Comparison of ENCODE assay signal across 16 cellular contexts in genomic region chr6:149859368-149859767, GRCh38. TPM values are rescaled to one million over a fixed set of nuclear protein-coding genes. Genes with fewer than 3 reads are reported as not detected.
DNase-seq lines count a peak whose midpoint lies in the region; ATAC-seq, FAIRE-seq and TF ChIP-seq lines count a peak whose summit lies in the region.
"Had no signal": no experiment of that assay in that cellular context is flagged by ENCODE, and none has a peak within 500 bp of the region (broad histone marks: within the 10 kb centered on the region; RNA-seq: fewer than 3 reads in every experiment).

No MANE protein-coding gene starts in this region.

- H3K9me3 ChIP-seq in liver (ENCODE audit: control insufficient read depth in 4 of 4, low read length in 3 of 4) = no peaks in the 10 kb centered on the region
- H3K9me3 ChIP-seq in ovary = no peaks in the 10 kb centered on the region
- H3K9me3 ChIP-seq: SJCRH30 had no signal

- peak; percentile 51 for DNase-seq in COLO668 (lab: John Stamatoyannopoulos, UW; ENCODE audit: unreplicated experiment)
- DNase-seq in NCI-H146 treated with DMSO at 0.1 percent for 48 hours (lab: John Stamatoyannopoulos, UW; ENCODE audit: unreplicated experiment) = peak; percentile 94
- DNase-seq in bronchial epithelial cell (ENCODE audit: low read depth) = peak; percentile 68
- DNase-seq in activated CD4-positive, alpha-beta memory T cell treated with anti-CD3 and anti-CD28 coated beads for 36 hours = no peak
- no peak for DNase-seq in ovary
- no peak for DNase-seq in HUDEP-2 (lab: John Stamatoyannopoulos, UW; ENCODE audit: unreplicated experiment in 76 of 76)
- DNase-seq: activated CD4-positive, CD25-positive, alpha-beta regulatory T cell; activated T-cell treated with anti-CD3 and anti-CD28 coated beads, Interleukin-2, amount 50 U/mL, for 24 hours; amygdala; effector CD4-positive, alpha-beta T cell; nucleus accumbens; SJCRH30 had no signal

- no peak for ATAC-seq in HG02763 (IDR thresholded peaks at IDR 0.05; ENCODE audit: unreplicated experiment)

- no peak for TF ChIP-seq POLR2A in ovary (IDR thresholded peaks at IDR 0.05)

- H3K9ac ChIP-seq in liver (ENCODE audit: low read depth in 1 of 2, low read length in 2 of 2) = no peak overlapping the region

- no peaks in the 10 kb centered on the region for H3K9me3 Mint-ChIP-seq in activated CD4-positive, alpha-beta memory T cell treated with anti-CD3 and anti-CD28 coated beads for 36 hours
- H3K9me3 Mint-ChIP-seq: activated T-cell treated with anti-CD3 and anti-CD28 coated beads, Interleukin-2, amount 50 U/mL, for 24 hours had no signal

- 59% methylated on average over 7 of the region's 7 CpGs for WGBS in liver
- 80 to 83% (median 82%) methylated on average over 7 of the region's 7 CpGs for WGBS in ovary, 3 donors

- no peak for TF ChIP-seq EP300 in ovary (IDR thresholded peaks at IDR 0.05)

- no peak overlapping the region for H3K4me3 Mint-ChIP-seq in activated CD4-positive, alpha-beta memory T cell treated with anti-CD3 and anti-CD28 coated beads for 36 hours
- H3K4me3 Mint-ChIP-seq: activated T-cell treated with anti-CD3 and anti-CD28 coated beads, Interleukin-2, amount 50 U/mL, for 24 hours had no signal

- H3K4me1 ChIP-seq in liver (ENCODE audit: control insufficient read depth in 4 of 4, insufficient read depth in 4 of 4, low read length in 3 of 4) = peaks cover 0 to 29% (median 15%) of the 10 kb centered on the region in 4 donors
- peaks cover 4% of the 10 kb centered on the region for H3K4me1 ChIP-seq in ovary (ENCODE audit: insufficient read depth)

- POLR2A ChIA-PET in activated CD4-positive, alpha-beta memory T cell treated with anti-CD3 and anti-CD28 coated beads for 36 hours (lab: Charles Lee) = no interaction called here

- no peak for TF ChIP-seq RAD21 in liver (IDR thresholded peaks at IDR 0.05)

- no peaks in the 10 kb centered on the region for H3K27me3 ChIP-seq in bronchial epithelial cell (ENCODE audit: control insufficient read depth, insufficient read depth, low read length)
- no peaks in the 10 kb centered on the region for H3K27me3 ChIP-seq in liver (ENCODE audit: control insufficient read depth in 4 of 4, insufficient read depth in 4 of 4, low read length in 3 of 4)
- no peaks in the 10 kb centered on the region for H3K27me3 ChIP-seq in ovary
- H3K27me3 ChIP-seq: SJCRH30 had no signal

- H3K4me3 ChIP-seq in bronchial epithelial cell (ENCODE audit: low read depth, low read length) (no peak overlapping the region), liver (ENCODE audit: low read depth in 1 of 3, low read length in 3 of 3) (no peak overlapping the region), ovary (no peak overlapping the region)
- H3K4me3 ChIP-seq: SJCRH30 had no signal

- H3K27ac Mint-ChIP-seq in activated CD4-positive, alpha-beta memory T cell treated with anti-CD3 and anti-CD28 coated beads for 36 hours = no peak overlapping the region
- H3K27ac Mint-ChIP-seq: activated T-cell treated with anti-CD3 and anti-CD28 coated beads, Interleukin-2, amount 50 U/mL, for 24 hours had no signal

- no peaks in the 10 kb centered on the region for H3K36me3 ChIP-seq in bronchial epithelial cell (ENCODE audit: control insufficient read depth, insufficient read depth, low read length)
- H3K36me3 ChIP-seq in liver (ENCODE audit: control insufficient read depth in 4 of 4, insufficient read depth in 3 of 4, low read depth in 1 of 4, low read length in 3 of 4) = no peaks in the 10 kb centered on the region
- no peaks in the 10 kb centered on the region for H3K36me3 ChIP-seq in ovary
- H3K36me3 ChIP-seq: SJCRH30 had no signal

- H3K36me3 Mint-ChIP-seq in activated CD4-positive, alpha-beta memory T cell treated with anti-CD3 and anti-CD28 coated beads for 36 hours = no peaks in the 10 kb centered on the region

- no peak for FAIRE-seq in bronchial epithelial cell (lab: Jason Lieb, UNC)
- FAIRE-seq: H54 had no signal

- H3K27ac ChIP-seq in liver (ENCODE audit: low read depth in 1 of 2, low read length in 2 of 2) (peak overlapping the region in 1 of 2 donors; percentile 64), ovary (no peak overlapping the region)
- H3K27ac ChIP-seq: SJCRH30 had no signal

- peaks cover 14% of the 10 kb centered on the region for H3K4me1 Mint-ChIP-seq in activated CD4-positive, alpha-beta memory T cell treated with anti-CD3 and anti-CD28 coated beads for 36 hours (ENCODE audit: low read depth)

- intact Hi-C loops in activated CD4-positive, alpha-beta memory T cell treated with anti-CD3 and anti-CD28 coated beads for 36 hours (cut with micrococcal nuclease) = no loop called here
- intact Hi-C loops in ovary (cut with DNase I) = no loop called here

- TF ChIP-seq CTCF in bronchial epithelial cell (IDR thresholded peaks at IDR 0.05; ENCODE audit: insufficient read depth, low read length, severe bottlenecking) (no peak), liver (IDR thresholded peaks at IDR 0.05; ENCODE audit: low read depth, low read length, missing input control) (no peak), ovary (IDR thresholded peaks at IDR 0.05) (no peak)

- peaks cover 2% of the 10 kb centered on the region for H3K27me3 Mint-ChIP-seq in activated CD4-positive, alpha-beta memory T cell treated with anti-CD3 and anti-CD28 coated beads for 36 hours

- CTCF ChIA-PET in activated CD4-positive, alpha-beta memory T cell treated with anti-CD3 and anti-CD28 coated beads for 36 hours (lab: Charles Lee) = no interaction called here

TF ChIP-seq in liver, 16 proteins besides CTCF, POLR2A, EP300 and RAD21:
- TF ChIP-seq HNF4A (conservative IDR thresholded peaks at IDR 0.05) (no peak), RXRA (IDR thresholded peaks at IDR 0.05) (peak in 1 of 2 donors; percentile 31), ZBTB33 (IDR thresholded peaks at IDR 0.05) (no peak), SP1 (IDR thresholded peaks at IDR 0.05) (peak; percentile 42)
- TF ChIP-seq, protein P1, sequence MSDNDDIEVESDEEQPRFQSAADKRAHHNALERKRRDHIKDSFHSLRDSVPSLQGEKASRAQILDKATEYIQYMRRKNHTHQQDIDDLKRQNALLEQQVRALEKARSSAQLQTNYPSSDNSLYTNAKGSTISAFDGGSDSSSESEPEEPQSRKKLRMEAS (IDR thresholded peaks at IDR 0.05) = no peak

RNA-seq across cellular contexts. Expression of gene LRP11, which starts 4.8 kb away (rescaled TPM):
- total RNA-seq in bronchial epithelial cell (108 and 129 TPM in 2 replicates), liver (10 to 100 TPM in 1 of 2 donors, 1 to 10 TPM in 1; 7.2 to 13.3 TPM), ovary (10 to 100 TPM; 26.2 to 48.2 (median 37.5) TPM)
- polyA plus RNA-seq in liver (1 to 10 TPM; 3.4 to 4.8 TPM), ovary (10 to 100 TPM; 21.8 to 45.2 TPM)
- 1 to 10 TPM; 6.7 to 7.2 TPM for total RNA-seq in activated CD4-positive, alpha-beta memory T cell treated with anti-CD3 and anti-CD28 coated beads for 36 hours

RNA-seq across cellular contexts. Expression of gene RAET1E, which starts 38.5 kb away (rescaled TPM):
- total RNA-seq in bronchial epithelial cell = 19.0 and 35.1 TPM in 2 replicates
- total RNA-seq in liver = not detected
- not detected for polyA plus RNA-seq in liver
- total RNA-seq in activated CD4-positive, alpha-beta memory T cell treated with anti-CD3 and anti-CD28 coated beads for 36 hours = not detected
- under 1 TPM in 4 of 7 donors, not detected in 3; 0.18 to 0.69 (median 0.29) TPM for total RNA-seq in ovary
- under 1 TPM; 0.11 to 0.23 TPM for polyA plus RNA-seq in ovary
- total RNA-seq: lung microvascular endothelial cell, SJCRH30 had no signal

Comparison
In these comparisons a context has a peak if more than half of its experiments do, and no peak if none do; other contexts are left out.
1. DNase-seq: peak in COLO668 (single experiment), NCI-H146 treated with DMSO at 0.1 percent for 48 hours (single experiment) and bronchial epithelial cell (single experiment); none in activated CD4-positive, alpha-beta memory T cell treated with anti-CD3 and anti-CD28 coated beads for 36 hours (single experiment), ovary (0 of 5) and HUDEP-2 (0 of 76).
2. RNA of gene RAET1E, which starts 38.5 kb away (total RNA-seq): 19.0 to 35.1 TPM in bronchial epithelial cell; 0.18 to 0.69 TPM in ovary, not detected in activated CD4-positive, alpha-beta memory T cell treated with anti-CD3 and anti-CD28 coated beads for 36 hours and not detected in liver; every median in the first group is over 10 times any median in the second.